In genomic region chr11:27837895-27838563, GRCh38 we compare ENCODE assay signal across 13 cellular contexts.
A peak's percentile ranks its signal among the peaks of the same experiment; 100 is the strongest.
DNase-seq lines count a peak whose midpoint lies in the region; ATAC-seq, FAIRE-seq and TF ChIP-seq lines count a peak whose summit lies in the region.
"Had no signal": no experiment of that assay in that cellular context is flagged by ENCODE, and none has a peak within 500 bp of the region (broad histone marks: within the 10 kb centered on the region; RNA-seq: fewer than 3 reads in every experiment).

No MANE protein-coding gene starts in this region.

- H3K27ac ChIP-seq in lower lobe of right lung = no peak overlapping the region
- H3K27ac ChIP-seq: pancreas, thoracic aorta had no signal

- FAIRE-seq in RCC 7860 (lab: Jason Lieb, UNC) = no peak
- FAIRE-seq: pancreas had no signal

- intact Hi-C loops in lower lobe of right lung (cut with DNase I) = no loop called here

- no peak for TF ChIP-seq CTCF in lower lobe of right lung (IDR thresholded peaks at IDR 0.05)

- no peaks in the 10 kb centered on the region for H3K4me1 ChIP-seq in lower lobe of right lung
- H3K4me1 ChIP-seq: pancreas had no signal

- no peaks in the 10 kb centered on the region for H3K36me3 ChIP-seq in lower lobe of right lung
- H3K36me3 ChIP-seq: pancreas, thoracic aorta had no signal

- H3K4me3 ChIP-seq in lower lobe of right lung = no peak overlapping the region
- H3K4me3 ChIP-seq: pancreas, thoracic aorta had no signal

- no peaks in the 10 kb centered on the region for H3K27me3 ChIP-seq in lower lobe of right lung (ENCODE audit: low read depth)
- H3K27me3 ChIP-seq: pancreas had no signal

- H3K9me3 ChIP-seq in lower lobe of right lung = no peaks in the 10 kb centered on the region
- H3K9me3 ChIP-seq: pancreas, thoracic aorta had no signal

- DNase-seq in MV-4-11 (lab: John Stamatoyannopoulos, UW) (peak; percentile 73), RCC 7860 (ENCODE audit: low spot score) (no peak), DMS114 treated with DMSO at 0.1 percent for 48 hours (lab: John Stamatoyannopoulos, UW; ENCODE audit: unreplicated experiment) (no peak), lower lobe of right lung (no peak)
- no peak for DNase-seq in activated effector memory CD4-positive, alpha-beta T cell treated with anti-CD3 and anti-CD28 coated beads, Interleukin-2, amount 50 U/mL, for 16 hours
- DNase-seq: activated CD8-positive, alpha-beta T cell treated with anti-CD3 and anti-CD28 coated beads, Interleukin-2, amount 10 ng/mL, durations not matched to agents 7 days and 5 days; CD4-positive, CD25-positive, alpha-beta regulatory T cell; left ventricle myocardium superior; pancreas had no signal

- peak; percentile 87 for ATAC-seq in GM18517 (IDR thresholded peaks at IDR 0.05; ENCODE audit: unreplicated experiment)
- ATAC-seq in GM21360 (IDR thresholded peaks at IDR 0.05; ENCODE audit: unreplicated experiment) = peak; percentile 86
- peak; percentile 87 for ATAC-seq in HG02970 (IDR thresholded peaks at IDR 0.05; ENCODE audit: low FRiP score, unreplicated experiment)
- ATAC-seq in lower lobe of right lung = no peak
- ATAC-seq: activated CD8-positive, alpha-beta T cell treated with anti-CD3 and anti-CD28 coated beads, Interleukin-2, amount 10 ng/mL, durations not matched to agents 7 days and 5 days; left ventricle myocardium superior; pancreas had no signal

Comparison
In these comparisons a context has a peak if more than half of its experiments do, and no peak if none do; other contexts are left out.
1. ATAC-seq: peak in GM18517 (single experiment), GM21360 (single experiment) and HG02970 (single experiment); none in lower lobe of right lung (0 of 2).